ENCODE assay signal across 14 cellular contexts in genomic region chr12:76766161-76766560, GRCh38. TPM values are rescaled to one million over a fixed set of nuclear protein-coding genes. Genes with fewer than 3 reads are reported as not detected.
DNase-seq lines count a peak whose midpoint lies in the region; ATAC-seq and TF ChIP-seq lines count a peak whose summit lies in the region.
"Had no signal": no experiment of that assay in that cellular context is flagged by ENCODE, and none has a peak within 500 bp of the region (broad histone marks: within the 10 kb centered on the region; RNA-seq: fewer than 3 reads in every experiment).

No MANE protein-coding gene starts in this region.

- no peak overlapping the region for H3K27ac Mint-ChIP-seq in GM23338
- no peak overlapping the region for H3K27ac Mint-ChIP-seq in activated CD8-positive, alpha-beta T cell treated with anti-CD3 and anti-CD28 coated beads for 36 hours
- peak overlapping the region; percentile 90 to 96 for H3K27ac Mint-ChIP-seq in natural killer cell

- H3K27ac ChIP-seq in BLaER1 = no peak overlapping the region
- no peak overlapping the region for H3K27ac ChIP-seq in GM23338 (ENCODE audit: low read depth)
- H3K27ac ChIP-seq in Karpas-422 (ENCODE audit: low read length) = no peak overlapping the region
- H3K27ac ChIP-seq: C4-2B had no signal

- intact Hi-C loops in activated CD8-positive, alpha-beta T cell treated with anti-CD3 and anti-CD28 coated beads for 36 hours (cut with micrococcal nuclease) = no loop called here
- intact Hi-C loops in natural killer cell (cut with micrococcal nuclease) = no loop called here

- H3K79me2 ChIP-seq in GM23338 (replicated peaks; ENCODE audit: insufficient read depth) = peaks cover 67% of the 10 kb centered on the region
- H3K79me2 ChIP-seq in Karpas-422 (ENCODE audit: low read length) = peaks cover 59% of the 10 kb centered on the region

- H3K27me3 Mint-ChIP-seq in GM23338 (ENCODE audit: insufficient read depth, low read depth, poor library complexity) = peaks cover 11% of the 10 kb centered on the region
- H3K27me3 Mint-ChIP-seq in activated CD8-positive, alpha-beta T cell treated with anti-CD3 and anti-CD28 coated beads for 36 hours = no peaks in the 10 kb centered on the region
- no peaks in the 10 kb centered on the region for H3K27me3 Mint-ChIP-seq in natural killer cell (ENCODE audit: low read depth in 2 of 2)

- peak overlapping the region; percentile 96; the same call in 2 of the 3 replicates for H3K4me3 Mint-ChIP-seq in GM23338
- H3K4me3 Mint-ChIP-seq in activated CD8-positive, alpha-beta T cell treated with anti-CD3 and anti-CD28 coated beads for 36 hours = peak overlapping the region; percentile 17
- H3K4me3 Mint-ChIP-seq in natural killer cell = peak overlapping the region; percentile 94

- H3K4me2 ChIP-seq in BLaER1 = peak overlapping the region; percentile 92; the same call in 1 of the 2 replicates
- 0 out of 2 replicates have a peak overlapping the region, but pooled peaks have one; percentile 96 for H3K4me2 ChIP-seq in GM23338
- H3K4me2 ChIP-seq in Karpas-422 (ENCODE audit: low read depth, low read length, poor library complexity, severe bottlenecking) = no peak overlapping the region

- peaks cover 7% of the 10 kb centered on the region; the same call in 1 of the 2 replicates for H3F3A ChIP-seq in GM23338 (replicated peaks; ENCODE audit: low read depth)

- H3K36me3 ChIP-seq in BLaER1 = peaks cover 4% of the 10 kb centered on the region; the same call in 1 of the 2 replicates
- H3K36me3 ChIP-seq in GM23338 (ENCODE audit: insufficient read depth) = no peaks in the 10 kb centered on the region
- no peaks in the 10 kb centered on the region; the same call in 1 of the 2 replicates for H3K36me3 ChIP-seq in BE2C
- H3K36me3 ChIP-seq in Karpas-422 (ENCODE audit: insufficient read depth, low read length) = no peaks in the 10 kb centered on the region
- H3K36me3 ChIP-seq: stomach had no signal

- POLR2A ChIA-PET in activated CD8-positive, alpha-beta T cell treated with anti-CD3 and anti-CD28 coated beads for 36 hours (lab: Charles Lee) = interaction anchor here (0.9 kb wide), 1 partner anchor 11 kb away, joined by 3 read pairs; no protein-coding TSS in a partner anchor

- TF ChIP-seq CTCF in GM23338 (conservative IDR thresholded peaks at IDR 0.05; ENCODE audit: low read depth in 2 of 2) = no peak
- TF ChIP-seq CTCF in activated CD8-positive, alpha-beta T cell treated with anti-CD3 and anti-CD28 coated beads for 36 hours (IDR thresholded peaks at IDR 0.05) = no peak
- no peak for TF ChIP-seq CTCF in natural killer cell (IDR thresholded peaks at IDR 0.05)
- TF ChIP-seq CTCF in BE2C (IDR thresholded peaks at IDR 0.05; ENCODE audit: low read depth, low read length) = no peak

- H3K9me3 Mint-ChIP-seq in GM23338 (no peaks in the 10 kb centered on the region), natural killer cell (no peaks in the 10 kb centered on the region)
- H3K9me3 Mint-ChIP-seq in activated CD8-positive, alpha-beta T cell treated with anti-CD3 and anti-CD28 coated beads for 36 hours = no peaks in the 10 kb centered on the region

- H4K20me1 ChIP-seq in BLaER1 (peaks cover 66% of the 10 kb centered on the region), GM23338 (replicated peaks; ENCODE audit: insufficient read depth) (peaks cover 32% of the 10 kb centered on the region; the same call in 1 of the 2 replicates), Karpas-422 (ENCODE audit: insufficient read depth, low read depth, low read length) (no peaks in the 10 kb centered on the region)

- no peaks in the 10 kb centered on the region for H3K9me3 ChIP-seq in BLaER1
- H3K9me3 ChIP-seq in BE2C = no peaks in the 10 kb centered on the region
- H3K9me3 ChIP-seq in Karpas-422 (ENCODE audit: low read length) = no peaks in the 10 kb centered on the region
- H3K9me3 ChIP-seq: stomach had no signal

- H3K4me1 ChIP-seq in BLaER1 (peaks cover 34% of the 10 kb centered on the region), GM23338 (ENCODE audit: insufficient read depth) (peaks cover 10% of the 10 kb centered on the region; the same call in 1 of the 2 replicates), BE2C (no peaks in the 10 kb centered on the region), Karpas-422 (ENCODE audit: low read length) (peaks cover 28% of the 10 kb centered on the region)

- no peak for DNase-seq in GM23338 (ENCODE audit: low spot score)
- DNase-seq in activated CD8-positive, alpha-beta T cell treated with anti-CD3 and anti-CD28 coated beads for 36 hours = no peak
- no peak for DNase-seq in natural killer cell
- DNase-seq in BE2C = no peak
- no peak for DNase-seq in Karpas-422
- DNase-seq in effector CD8-positive, alpha-beta T cell (lab: John Stamatoyannopoulos, UW) = no peak
- DNase-seq: dorsolateral prefrontal cortex; NCI-H1092; NCI-H446 treated with DMSO at 0.1 percent for 48 hours; stimulated activated CD4-positive, alpha-beta T cell treated with anti-CD3 and anti-CD28 coated beads, Interleukin-4, amount 100 ng/mL, for 4 hours; stomach had no signal

- H3K36me3 Mint-ChIP-seq in GM23338 (ENCODE audit: low read depth) = no peaks in the 10 kb centered on the region
- H3K36me3 Mint-ChIP-seq in activated CD8-positive, alpha-beta T cell treated with anti-CD3 and anti-CD28 coated beads for 36 hours (ENCODE audit: low read depth) = peaks cover 3% of the 10 kb centered on the region
- H3K36me3 Mint-ChIP-seq in natural killer cell = no peaks in the 10 kb centered on the region

- no peak for ATAC-seq in GM23338
- ATAC-seq in activated CD8-positive, alpha-beta T cell treated with anti-CD3 and anti-CD28 coated beads for 36 hours = no peak
- no peak for ATAC-seq in natural killer cell
- ATAC-seq in GM21528 (IDR thresholded peaks at IDR 0.05; ENCODE audit: low FRiP score, unreplicated experiment) = no peak

- CTCF ChIA-PET in activated CD8-positive, alpha-beta T cell treated with anti-CD3 and anti-CD28 coated beads for 36 hours (lab: Charles Lee) = interaction anchor here (1.0 to 2.2 kb wide), 2 partner anchors 24 to 145 kb away, joined by 3 to 12 read pairs; no protein-coding TSS in a partner anchor

- H2AFZ ChIP-seq in GM23338 (no peak overlapping the region), Karpas-422 (ENCODE audit: low read length) (no peak overlapping the region)

- no peaks in the 10 kb centered on the region for H3K27me3 ChIP-seq in BLaER1
- H3K27me3 ChIP-seq in GM23338 (ENCODE audit: insufficient read depth) = no peaks in the 10 kb centered on the region
- no peaks in the 10 kb centered on the region for H3K27me3 ChIP-seq in BE2C
- H3K27me3 ChIP-seq in Karpas-422 (ENCODE audit: low read length) = no peaks in the 10 kb centered on the region
- H3K27me3 ChIP-seq: dorsolateral prefrontal cortex, stomach had no signal

- no peaks in the 10 kb centered on the region for H3K9me2 ChIP-seq in GM23338 (ENCODE audit: insufficient read depth)
- H3K9me2 ChIP-seq in Karpas-422 (replicated peaks; ENCODE audit: insufficient read depth, low read length) = no peaks in the 10 kb centered on the region

- H3K4me1 Mint-ChIP-seq in GM23338 (peaks cover 33% of the 10 kb centered on the region), natural killer cell (peaks cover 47 to 50% of the 10 kb centered on the region in 2 donors)
- peaks cover 46% of the 10 kb centered on the region for H3K4me1 Mint-ChIP-seq in activated CD8-positive, alpha-beta T cell treated with anti-CD3 and anti-CD28 coated beads for 36 hours (ENCODE audit: low read depth)

- H3K9ac ChIP-seq in BLaER1 = no peak overlapping the region
- no peak overlapping the region for H3K9ac ChIP-seq in Karpas-422 (ENCODE audit: low read length)

- H3K4me3 ChIP-seq in BLaER1 (no peak overlapping the region), GM23338 (peak overlapping the region; percentile 89; the same call in 1 of the 2 replicates), BE2C (ENCODE audit: low read depth, low read length) (no peak overlapping the region), Karpas-422 (ENCODE audit: low read length) (no peak overlapping the region)

TF ChIP-seq in GM23338, 12 proteins besides CTCF, POLR2A, EP300 and RAD21 (continues in another document):
- TF ChIP-seq JUNB (IDR thresholded peaks at IDR 0.05; ENCODE audit: unreplicated experiment) (no peak), NANOG (IDR thresholded peaks at IDR 0.05; ENCODE audit: borderline replicate concordance) (no peak), EZH2 (IDR thresholded peaks at IDR 0.05; ENCODE audit: low read depth, unreplicated experiment) (no peak), ETS1 (IDR thresholded peaks at IDR 0.05) (no peak)

RNA-seq across cellular contexts. Expression of gene ZDHHC17, which starts 2.2 kb away (rescaled TPM):
- 42.4 and 43.5 TPM in 2 replicates for total RNA-seq in GM23338 (2014; rRNA removed; shearing (Covaris generic))
- 12.6 and 15.7 TPM in 2 replicates for polyA plus RNA-seq in GM23338 (2016; fragmentation: Nextera tagmentation; extraction: Ambion mirVana)
- 10 to 100 TPM; 20.8 to 22.4 TPM for total RNA-seq in activated CD8-positive, alpha-beta T cell treated with anti-CD3 and anti-CD28 coated beads for 36 hours
- total RNA-seq in natural killer cell = 10 to 100 TPM; 55.2 to 63.9 (median 58.4) TPM
- polyA plus RNA-seq in BE2C (2012; ENCODE audit: insufficient read depth, insufficient read length, low read depth) = 25.5 TPM
- 42.9 and 50.1 TPM in 2 replicates for total RNA-seq in Karpas-422 (2014; rRNA removed; shearing (Covaris generic); ENCODE audit: low replicate concordance)

Comparison
In these comparisons a context has a peak if more than half of its experiments do, and no peak if none do; other contexts are left out.
1. H3K27ac Mint-ChIP-seq: peak in natural killer cell (2 of 2); none in GM23338 (single experiment) and activated CD8-positive, alpha-beta T cell treated with anti-CD3 and anti-CD28 coated beads for 36 hours (single experiment).
2. H3K4me3 Mint-ChIP-seq: peak in every context shown above with its lines; median percentile 96 in GM23338; 94 in natural killer cell; 17 in activated CD8-positive, alpha-beta T cell treated with anti-CD3 and anti-CD28 coated beads for 36 hours.